1 cellular context compared by ENCODE assay signal in the genomic region with DNA sequence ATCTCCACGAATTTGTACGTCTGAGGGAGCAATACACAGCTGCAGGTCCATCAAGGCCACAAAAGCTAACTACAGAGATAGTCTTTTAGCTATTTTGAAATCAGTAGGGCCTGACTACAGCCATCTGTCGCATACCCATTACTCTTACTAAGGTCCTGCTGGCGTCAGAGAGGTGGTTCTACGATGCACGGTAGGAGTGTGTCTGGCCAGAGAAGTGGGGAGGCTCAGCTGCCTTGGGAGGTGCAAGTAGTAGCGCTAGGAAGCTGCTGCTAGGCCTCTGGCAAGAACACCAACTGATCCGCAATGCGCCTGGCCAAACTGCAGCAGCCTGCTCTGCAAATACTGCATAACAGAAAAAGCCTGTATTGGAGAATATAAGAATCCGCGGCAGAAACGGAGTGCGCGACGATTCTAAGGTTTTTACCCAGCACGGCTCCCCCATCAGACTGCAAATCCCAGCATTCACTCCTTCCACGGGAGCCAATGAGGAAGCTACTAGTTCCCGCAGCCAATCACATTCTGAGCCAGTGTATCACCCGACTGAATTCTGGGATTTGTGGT.
TF ChIP-seq lines count a peak whose summit lies in the region.

No MANE protein-coding gene starts in this region.

TF ChIP-seq in GM12878, 131 proteins besides CTCF, POLR2A, EP300 and RAD21 (continued from another document):
- TF ChIP-seq, protein P1, sequence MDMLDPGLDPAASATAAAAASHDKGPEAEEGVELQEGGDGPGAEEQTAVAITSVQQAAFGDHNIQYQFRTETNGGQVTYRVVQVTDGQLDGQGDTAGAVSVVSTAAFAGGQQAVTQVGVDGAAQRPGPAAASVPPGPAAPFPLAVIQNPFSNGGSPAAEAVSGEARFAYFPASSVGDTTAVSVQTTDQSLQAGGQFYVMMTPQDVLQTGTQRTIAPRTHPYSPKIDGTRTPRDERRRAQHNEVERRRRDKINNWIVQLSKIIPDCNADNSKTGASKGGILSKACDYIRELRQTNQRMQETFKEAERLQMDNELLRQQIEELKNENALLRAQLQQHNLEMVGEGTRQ (IDR thresholded peaks at IDR 0.05; ENCODE audit: borderline replicate concordance, low read depth, low read length), result no peak
- peak; percentile 87 for TF ChIP-seq HCFC1 (IDR thresholded peaks at IDR 0.05; ENCODE audit: low read length)
- TF ChIP-seq NRF1 (conservative IDR thresholded peaks at IDR 0.05; ENCODE audit: low read depth, low read length), result no peak
- peak; percentile 95 for TF ChIP-seq SIX5 (IDR thresholded peaks at IDR 0.05; ENCODE audit: low read depth, low read length, severe bottlenecking)
- TF ChIP-seq, protein P2, sequence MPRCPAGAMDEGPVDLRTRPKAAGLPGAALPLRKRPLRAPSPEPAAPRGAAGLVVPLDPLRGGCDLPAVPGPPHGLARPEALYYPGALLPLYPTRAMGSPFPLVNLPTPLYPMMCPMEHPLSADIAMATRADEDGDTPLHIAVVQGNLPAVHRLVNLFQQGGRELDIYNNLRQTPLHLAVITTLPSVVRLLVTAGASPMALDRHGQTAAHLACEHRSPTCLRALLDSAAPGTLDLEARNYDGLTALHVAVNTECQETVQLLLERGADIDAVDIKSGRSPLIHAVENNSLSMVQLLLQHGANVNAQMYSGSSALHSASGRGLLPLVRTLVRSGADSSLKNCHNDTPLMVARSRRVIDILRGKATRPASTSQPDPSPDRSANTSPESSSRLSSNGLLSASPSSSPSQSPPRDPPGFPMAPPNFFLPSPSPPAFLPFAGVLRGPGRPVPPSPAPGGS (IDR thresholded peaks at IDR 0.05; ENCODE audit: borderline replicate concordance, insufficient read depth, low read depth, low read length, poor library complexity, severe bottlenecking), result no peak
- peak; percentile 88 for TF ChIP-seq SP1 (IDR thresholded peaks at IDR 0.05; ENCODE audit: low read depth, low read length)
- TF ChIP-seq, protein P3, sequence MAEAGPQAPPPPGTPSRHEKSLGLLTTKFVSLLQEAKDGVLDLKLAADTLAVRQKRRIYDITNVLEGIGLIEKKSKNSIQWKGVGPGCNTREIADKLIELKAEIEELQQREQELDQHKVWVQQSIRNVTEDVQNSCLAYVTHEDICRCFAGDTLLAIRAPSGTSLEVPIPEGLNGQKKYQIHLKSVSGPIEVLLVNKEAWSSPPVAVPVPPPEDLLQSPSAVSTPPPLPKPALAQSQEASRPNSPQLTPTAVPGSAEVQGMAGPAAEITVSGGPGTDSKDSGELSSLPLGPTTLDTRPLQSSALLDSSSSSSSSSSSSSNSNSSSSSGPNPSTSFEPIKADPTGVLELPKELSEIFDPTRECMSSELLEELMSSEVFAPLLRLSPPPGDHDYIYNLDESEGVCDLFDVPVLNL (IDR thresholded peaks at IDR 0.05; ENCODE audit: low read depth, low read length), result no peak
- TF ChIP-seq YBX1 (IDR thresholded peaks at IDR 0.05), result no peak
- TF ChIP-seq, protein P4, sequence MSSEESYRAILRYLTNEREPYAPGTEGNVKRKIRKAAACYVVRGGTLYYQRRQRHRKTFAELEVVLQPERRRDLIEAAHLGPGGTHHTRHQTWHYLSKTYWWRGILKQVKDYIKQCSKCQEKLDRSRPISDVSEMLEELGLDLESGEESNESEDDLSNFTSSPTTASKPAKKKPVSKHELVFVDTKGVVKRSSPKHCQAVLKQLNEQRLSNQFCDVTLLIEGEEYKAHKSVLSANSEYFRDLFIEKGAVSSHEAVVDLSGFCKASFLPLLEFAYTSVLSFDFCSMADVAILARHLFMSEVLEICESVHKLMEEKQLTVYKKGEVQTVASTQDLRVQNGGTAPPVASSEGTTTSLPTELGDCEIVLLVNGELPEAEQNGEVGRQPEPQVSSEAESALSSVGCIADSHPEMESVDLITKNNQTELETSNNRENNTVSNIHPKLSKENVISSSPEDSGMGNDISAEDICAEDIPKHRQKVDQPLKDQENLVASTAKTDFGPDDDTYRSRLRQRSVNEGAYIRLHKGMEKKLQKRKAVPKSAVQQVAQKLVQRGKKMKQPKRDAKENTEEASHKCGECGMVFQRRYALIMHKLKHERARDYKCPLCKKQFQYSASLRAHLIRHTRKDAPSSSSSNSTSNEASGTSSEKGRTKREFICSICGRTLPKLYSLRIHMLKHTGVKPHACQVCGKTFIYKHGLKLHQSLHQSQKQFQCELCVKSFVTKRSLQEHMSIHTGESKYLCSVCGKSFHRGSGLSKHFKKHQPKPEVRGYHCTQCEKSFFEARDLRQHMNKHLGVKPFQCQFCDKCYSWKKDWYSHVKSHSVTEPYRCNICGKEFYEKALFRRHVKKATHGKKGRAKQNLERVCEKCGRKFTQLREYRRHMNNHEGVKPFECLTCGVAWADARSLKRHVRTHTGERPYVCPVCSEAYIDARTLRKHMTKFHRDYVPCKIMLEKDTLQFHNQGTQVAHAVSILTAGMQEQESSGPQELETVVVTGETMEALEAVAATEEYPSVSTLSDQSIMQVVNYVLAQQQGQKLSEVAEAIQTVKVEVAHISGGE (CRISPR knock-in tag; IDR thresholded peaks at IDR 0.05), result no peak
- TF ChIP-seq FOS (IDR thresholded peaks at IDR 0.05; ENCODE audit: borderline replicate concordance, extremely low read depth, insufficient read length), result peak; percentile 30
- TF ChIP-seq PAX5 (IDR thresholded peaks at IDR 0.05; ENCODE audit: borderline replicate concordance, low read depth, low read length), result no peak
- TF ChIP-seq, protein P5, sequence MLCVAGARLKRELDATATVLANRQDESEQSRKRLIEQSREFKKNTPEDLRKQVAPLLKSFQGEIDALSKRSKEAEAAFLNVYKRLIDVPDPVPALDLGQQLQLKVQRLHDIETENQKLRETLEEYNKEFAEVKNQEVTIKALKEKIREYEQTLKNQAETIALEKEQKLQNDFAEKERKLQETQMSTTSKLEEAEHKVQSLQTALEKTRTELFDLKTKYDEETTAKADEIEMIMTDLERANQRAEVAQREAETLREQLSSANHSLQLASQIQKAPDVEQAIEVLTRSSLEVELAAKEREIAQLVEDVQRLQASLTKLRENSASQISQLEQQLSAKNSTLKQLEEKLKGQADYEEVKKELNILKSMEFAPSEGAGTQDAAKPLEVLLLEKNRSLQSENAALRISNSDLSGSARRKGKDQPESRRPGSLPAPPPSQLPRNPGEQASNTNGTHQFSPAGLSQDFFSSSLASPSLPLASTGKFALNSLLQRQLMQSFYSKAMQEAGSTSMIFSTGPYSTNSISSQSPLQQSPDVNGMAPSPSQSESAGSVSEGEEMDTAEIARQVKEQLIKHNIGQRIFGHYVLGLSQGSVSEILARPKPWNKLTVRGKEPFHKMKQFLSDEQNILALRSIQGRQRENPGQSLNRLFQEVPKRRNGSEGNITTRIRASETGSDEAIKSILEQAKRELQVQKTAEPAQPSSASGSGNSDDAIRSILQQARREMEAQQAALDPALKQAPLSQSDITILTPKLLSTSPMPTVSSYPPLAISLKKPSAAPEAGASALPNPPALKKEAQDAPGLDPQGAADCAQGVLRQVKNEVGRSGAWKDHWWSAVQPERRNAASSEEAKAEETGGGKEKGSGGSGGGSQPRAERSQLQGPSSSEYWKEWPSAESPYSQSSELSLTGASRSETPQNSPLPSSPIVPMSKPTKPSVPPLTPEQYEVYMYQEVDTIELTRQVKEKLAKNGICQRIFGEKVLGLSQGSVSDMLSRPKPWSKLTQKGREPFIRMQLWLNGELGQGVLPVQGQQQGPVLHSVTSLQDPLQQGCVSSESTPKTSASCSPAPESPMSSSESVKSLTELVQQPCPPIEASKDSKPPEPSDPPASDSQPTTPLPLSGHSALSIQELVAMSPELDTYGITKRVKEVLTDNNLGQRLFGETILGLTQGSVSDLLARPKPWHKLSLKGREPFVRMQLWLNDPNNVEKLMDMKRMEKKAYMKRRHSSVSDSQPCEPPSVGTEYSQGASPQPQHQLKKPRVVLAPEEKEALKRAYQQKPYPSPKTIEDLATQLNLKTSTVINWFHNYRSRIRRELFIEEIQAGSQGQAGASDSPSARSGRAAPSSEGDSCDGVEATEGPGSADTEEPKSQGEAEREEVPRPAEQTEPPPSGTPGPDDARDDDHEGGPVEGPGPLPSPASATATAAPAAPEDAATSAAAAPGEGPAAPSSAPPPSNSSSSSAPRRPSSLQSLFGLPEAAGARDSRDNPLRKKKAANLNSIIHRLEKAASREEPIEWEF (IDR thresholded peaks at IDR 0.05; ENCODE audit: insufficient replicate concordance, low read depth, low read length), result peak; percentile 14
- TF ChIP-seq POLR2AphosphoS5 (IDR thresholded peaks at IDR 0.05; ENCODE audit: low read length), result no peak; the same call in 1 of the 2 replicates
- TF ChIP-seq CREB1 (IDR thresholded peaks at IDR 0.05; ENCODE audit: low read depth), result peak; percentile 61
- TF ChIP-seq PML (IDR thresholded peaks at IDR 0.05; ENCODE audit: low read length), result peak; percentile 31; the same call in 1 of the 2 replicates
- TF ChIP-seq SRF (IDR thresholded peaks at IDR 0.05; ENCODE audit: low read depth in 2 of 2, low read length in 2 of 2), result no peak
- TF ChIP-seq, protein P6, sequence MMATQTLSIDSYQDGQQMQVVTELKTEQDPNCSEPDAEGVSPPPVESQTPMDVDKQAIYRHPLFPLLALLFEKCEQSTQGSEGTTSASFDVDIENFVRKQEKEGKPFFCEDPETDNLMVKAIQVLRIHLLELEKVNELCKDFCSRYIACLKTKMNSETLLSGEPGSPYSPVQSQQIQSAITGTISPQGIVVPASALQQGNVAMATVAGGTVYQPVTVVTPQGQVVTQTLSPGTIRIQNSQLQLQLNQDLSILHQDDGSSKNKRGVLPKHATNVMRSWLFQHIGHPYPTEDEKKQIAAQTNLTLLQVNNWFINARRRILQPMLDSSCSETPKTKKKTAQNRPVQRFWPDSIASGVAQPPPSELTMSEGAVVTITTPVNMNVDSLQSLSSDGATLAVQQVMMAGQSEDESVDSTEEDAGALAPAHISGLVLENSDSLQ (IDR thresholded peaks at IDR 0.05), result no peak
- TF ChIP-seq STAT3 (IDR thresholded peaks at IDR 0.05; ENCODE audit: low read depth, low read length), result 0 out of 2 replicates have a peak, but pooled peaks have one; percentile 3
- TF ChIP-seq SMARCA5 (IDR thresholded peaks at IDR 0.05), result 0 out of 2 replicates have a peak, but pooled peaks have one; percentile 32
- TF ChIP-seq, protein P7, sequence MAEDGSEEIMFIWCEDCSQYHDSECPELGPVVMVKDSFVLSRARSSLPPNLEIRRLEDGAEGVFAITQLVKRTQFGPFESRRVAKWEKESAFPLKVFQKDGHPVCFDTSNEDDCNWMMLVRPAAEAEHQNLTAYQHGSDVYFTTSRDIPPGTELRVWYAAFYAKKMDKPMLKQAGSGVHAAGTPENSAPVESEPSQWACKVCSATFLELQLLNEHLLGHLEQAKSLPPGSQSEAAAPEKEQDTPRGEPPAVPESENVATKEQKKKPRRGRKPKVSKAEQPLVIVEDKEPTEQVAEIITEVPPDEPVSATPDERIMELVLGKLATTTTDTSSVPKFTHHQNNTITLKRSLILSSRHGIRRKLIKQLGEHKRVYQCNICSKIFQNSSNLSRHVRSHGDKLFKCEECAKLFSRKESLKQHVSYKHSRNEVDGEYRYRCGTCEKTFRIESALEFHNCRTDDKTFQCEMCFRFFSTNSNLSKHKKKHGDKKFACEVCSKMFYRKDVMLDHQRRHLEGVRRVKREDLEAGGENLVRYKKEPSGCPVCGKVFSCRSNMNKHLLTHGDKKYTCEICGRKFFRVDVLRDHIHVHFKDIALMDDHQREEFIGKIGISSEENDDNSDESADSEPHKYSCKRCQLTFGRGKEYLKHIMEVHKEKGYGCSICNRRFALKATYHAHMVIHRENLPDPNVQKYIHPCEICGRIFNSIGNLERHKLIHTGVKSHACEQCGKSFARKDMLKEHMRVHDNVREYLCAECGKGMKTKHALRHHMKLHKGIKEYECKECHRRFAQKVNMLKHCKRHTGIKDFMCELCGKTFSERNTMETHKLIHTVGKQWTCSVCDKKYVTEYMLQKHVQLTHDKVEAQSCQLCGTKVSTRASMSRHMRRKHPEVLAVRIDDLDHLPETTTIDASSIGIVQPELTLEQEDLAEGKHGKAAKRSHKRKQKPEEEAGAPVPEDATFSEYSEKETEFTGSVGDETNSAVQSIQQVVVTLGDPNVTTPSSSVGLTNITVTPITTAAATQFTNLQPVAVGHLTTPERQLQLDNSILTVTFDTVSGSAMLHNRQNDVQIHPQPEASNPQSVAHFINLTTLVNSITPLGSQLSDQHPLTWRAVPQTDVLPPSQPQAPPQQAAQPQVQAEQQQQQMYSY (CRISPR knock-in tag; IDR thresholded peaks at IDR 0.05), result no peak
- TF ChIP-seq IKZF1 (conservative IDR thresholded peaks at IDR 0.05), result peak; percentile 93; the same call in 1 of the 2 replicates
